15 cellular contexts compared by ENCODE assay signal in genomic region chr7:16034353-16034752, GRCh38.
A peak's percentile ranks its signal among the peaks of the same experiment; 100 is the strongest.
DNase-seq lines count a peak whose midpoint lies in the region; TF ChIP-seq lines count a peak whose summit lies in the region.
"Had no signal": no experiment of that assay in that cellular context is flagged by ENCODE, and none has a peak within 500 bp of the region (broad histone marks: within the 10 kb centered on the region; RNA-seq: fewer than 3 reads in every experiment).

No MANE protein-coding gene starts in this region.

- peak; percentile 7 for DNase-seq in ELF-1 (ENCODE audit: low read depth, low spot score)
- DNase-seq in M059J (ENCODE audit: low read depth) = peak; percentile 72
- no peak for DNase-seq in endodermal cell
- peak; percentile 26 for DNase-seq in kidney tubule cell (ENCODE audit: low spot score)
- no peak for DNase-seq in GM10248 (ENCODE audit: extremely low spot score)
- DNase-seq in HEK293T (ENCODE audit: extremely low spot score) = no peak
- DNase-seq in AML-193 (lab: John Stamatoyannopoulos, UW) = no peak
- DNase-seq in colonic mucosa = no peak
- DNase-seq: activated T-cell treated with anti-CD3 and anti-CD28 coated beads, Interleukin-2, amount 50 U/mL, for 72 hours; left ventricle myocardium inferior; NCI-H187; NCI-H345; stimulated activated CD8-positive, alpha-beta memory T cell treated with anti-CD3 and anti-CD28 coated beads, Interleukin-4, amount 100 ng/mL, for 48 hours had no signal

- CTCF ChIA-PET in GM10248 (lab: Yijun Ruan, JAX) = interaction anchor here (1.4 kb wide), 1 partner anchor 20 kb away, joined by 3 read pairs; no protein-coding TSS in a partner anchor
- CTCF ChIA-PET in HEK293T (lab: Yijun Ruan, JAX) = no interaction called here

- H3K27ac ChIP-seq in endodermal cell (ENCODE audit: low read depth, low read length) = no peak overlapping the region
- H3K27ac ChIP-seq in colonic mucosa = no peak overlapping the region
- H3K27ac ChIP-seq: SK-N-MC had no signal

- H3K27ac Mint-ChIP-seq in endodermal cell = peak overlapping the region; percentile 23
- H3K27ac Mint-ChIP-seq: activated naive CD4-positive, alpha-beta T cell treated with anti-CD3 and anti-CD28 coated beads, Interleukin-2, amount 50 U/mL, for 24 hours; activated T-cell treated with anti-CD3 and anti-CD28 coated beads, Interleukin-2, amount 50 U/mL, for 72 hours had no signal

- H3K4me1 ChIP-seq in endodermal cell (ENCODE audit: control insufficient read depth, insufficient read depth, low read length) (peaks cover 8% of the 10 kb centered on the region), colonic mucosa (no peaks in the 10 kb centered on the region)

- H3K4me1 Mint-ChIP-seq in endodermal cell = peaks cover 6% of the 10 kb centered on the region
- H3K4me1 Mint-ChIP-seq: activated naive CD4-positive, alpha-beta T cell treated with anti-CD3 and anti-CD28 coated beads, Interleukin-2, amount 50 U/mL, for 24 hours had no signal

- H3K4me3 Mint-ChIP-seq in endodermal cell = no peak overlapping the region
- H3K4me3 Mint-ChIP-seq: activated naive CD4-positive, alpha-beta T cell treated with anti-CD3 and anti-CD28 coated beads, Interleukin-2, amount 50 U/mL, for 24 hours; activated T-cell treated with anti-CD3 and anti-CD28 coated beads, Interleukin-2, amount 50 U/mL, for 72 hours had no signal

- H3K27me3 ChIP-seq in endodermal cell (ENCODE audit: control insufficient read depth, insufficient read depth, low read length, poor library complexity, severe bottlenecking) = no peaks in the 10 kb centered on the region
- no peaks in the 10 kb centered on the region for H3K27me3 ChIP-seq in colonic mucosa

- H3K27me3 Mint-ChIP-seq in endodermal cell (ENCODE audit: insufficient read depth) = no peaks in the 10 kb centered on the region
- H3K27me3 Mint-ChIP-seq: activated naive CD4-positive, alpha-beta T cell treated with anti-CD3 and anti-CD28 coated beads, Interleukin-2, amount 50 U/mL, for 24 hours had no signal

- TF ChIP-seq CTCF in endodermal cell (conservative IDR thresholded peaks at IDR 0.05) (no peak), GM10248 (IDR thresholded peaks at IDR 0.05; ENCODE audit: control extremely low read depth, extremely low read depth, low read depth, missing control alignments) (no peak), colonic mucosa (IDR thresholded peaks at IDR 0.05) (no peak)

- no peak overlapping the region for H3K9ac ChIP-seq in endodermal cell (ENCODE audit: extremely low read depth, low read length, poor library complexity, severe bottlenecking)
- no peak overlapping the region for H3K9ac ChIP-seq in colonic mucosa (ENCODE audit: low read depth in 2 of 2, low read length in 2 of 2)

- no peaks in the 10 kb centered on the region for H3K9me3 ChIP-seq in endodermal cell (ENCODE audit: control insufficient read depth, low read length)
- H3K9me3 ChIP-seq in colonic mucosa = no peaks in the 10 kb centered on the region
- H3K9me3 ChIP-seq: left ventricle myocardium inferior had no signal

- H3K4me3 ChIP-seq in endodermal cell (ENCODE audit: low read length) (no peak overlapping the region), colonic mucosa (no peak overlapping the region)
- H3K4me3 ChIP-seq: left ventricle myocardium inferior, SK-N-MC had no signal

- POLR2A ChIA-PET in GM10248 (lab: Yijun Ruan, JAX) = no interaction called here
- POLR2A ChIA-PET in HEK293T (lab: Yijun Ruan, JAX) = no interaction called here

- H3K36me3 ChIP-seq in endodermal cell (ENCODE audit: control insufficient read depth, insufficient read depth, low read length) (no peaks in the 10 kb centered on the region), colonic mucosa (no peaks in the 10 kb centered on the region)
- H3K36me3 ChIP-seq: left ventricle myocardium inferior had no signal

- H3K9me3 Mint-ChIP-seq in endodermal cell = peaks cover 4% of the 10 kb centered on the region
- H3K9me3 Mint-ChIP-seq: activated naive CD4-positive, alpha-beta T cell treated with anti-CD3 and anti-CD28 coated beads, Interleukin-2, amount 50 U/mL, for 24 hours had no signal

- no peaks in the 10 kb centered on the region for H3K36me3 Mint-ChIP-seq in endodermal cell (ENCODE audit: low read depth)
- H3K36me3 Mint-ChIP-seq: activated naive CD4-positive, alpha-beta T cell treated with anti-CD3 and anti-CD28 coated beads, Interleukin-2, amount 50 U/mL, for 24 hours had no signal

- intact Hi-C loops in colonic mucosa (cut with DNase I) = no loop called here

- whole genome bisulfite sequencing in endodermal cell (ENCODE audit: insufficient coverage in 1 of 2, insufficient read length in 1 of 2), 2 experiments = 94% methylated on average over 2 of the region's 2 CpGs; no CpG with 5 or more reads in 1 of the 2 experiments

TF ChIP-seq in HEK293T, 16 proteins besides CTCF, POLR2A, EP300 and RAD21:
- no peak for TF ChIP-seq NFRKB (IDR thresholded peaks at IDR 0.05)
- TF ChIP-seq FOXA1 (IDR thresholded peaks at IDR 0.05) = no peak
- TF ChIP-seq FOXK2 (IDR thresholded peaks at IDR 0.05) = no peak
- TF ChIP-seq ARNT (IDR thresholded peaks at IDR 0.05) = no peak
- no peak for TF ChIP-seq BHLHE40 (IDR thresholded peaks at IDR 0.05; ENCODE audit: borderline replicate concordance)
- TF ChIP-seq PKNOX1 (IDR thresholded peaks at IDR 0.05) = no peak
- TF ChIP-seq HDGF (IDR thresholded peaks at IDR 0.05; ENCODE audit: borderline replicate concordance) = no peak
- no peak for TF ChIP-seq ELF4 (IDR thresholded peaks at IDR 0.05)
- no peak for TF ChIP-seq SP1 (IDR thresholded peaks at IDR 0.05)
- no peak for TF ChIP-seq ZNF384 (IDR thresholded peaks at IDR 0.05)
- TF ChIP-seq TARDBP (IDR thresholded peaks at IDR 0.05) = no peak
- no peak for TF ChIP-seq SUZ12 (IDR thresholded peaks at IDR 0.05)
- no peak for TF ChIP-seq LEF1 (IDR thresholded peaks at IDR 0.05; ENCODE audit: borderline replicate concordance)
- TF ChIP-seq FOXM1 (IDR thresholded peaks at IDR 0.05; ENCODE audit: borderline replicate concordance) = no peak
- no peak for TF ChIP-seq CTBP1 (IDR thresholded peaks at IDR 0.05; ENCODE audit: borderline replicate concordance)
TF ChIP-seq in HEK293T: peak in this region for 0.

Comparison
In these comparisons a context has a peak if more than half of its experiments do, and no peak if none do; other contexts are left out.
1. DNase-seq: peak in ELF-1 (single experiment), M059J (single experiment) and kidney tubule cell (single experiment); none in endodermal cell (single experiment), GM10248 (single experiment), HEK293T (single experiment), AML-193 (0 of 2) and colonic mucosa (single experiment).